Comparison of ENCODE assay signal across 9 cellular contexts in the genomic region with DNA sequence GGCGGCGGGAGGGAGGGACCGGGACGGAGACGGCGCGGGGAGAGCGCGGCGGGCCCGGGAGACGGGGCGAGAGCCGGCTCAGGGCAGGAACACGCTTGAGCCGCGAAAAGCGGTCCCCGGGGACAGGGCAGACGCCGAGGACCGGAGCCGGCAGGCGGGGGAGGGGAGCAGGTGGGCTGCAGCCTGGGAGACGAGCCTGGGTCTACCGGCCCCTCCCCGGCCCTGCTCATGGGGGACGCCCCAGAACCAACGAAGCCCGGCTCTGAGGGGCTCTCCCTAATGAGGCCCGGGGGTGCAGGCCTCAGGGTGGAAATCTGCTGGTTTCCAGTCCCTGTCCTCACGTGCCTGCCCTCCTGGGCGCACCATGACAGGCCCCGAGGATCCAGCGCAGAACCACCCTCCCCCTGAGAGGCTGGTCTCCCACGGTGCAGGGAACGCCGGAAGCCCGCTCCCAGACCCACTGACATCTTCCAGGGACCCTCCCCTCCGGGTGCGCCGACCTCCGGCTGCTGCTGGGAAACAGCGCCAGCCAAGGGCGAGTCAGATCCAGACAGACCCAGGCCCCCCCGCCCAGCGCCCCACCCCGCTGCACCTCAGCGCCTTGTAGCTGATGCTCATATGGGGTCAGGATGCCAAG. TPM values are rescaled to one million over a fixed set of nuclear protein-coding genes. Genes with fewer than 3 reads are reported as not detected.
DNase-seq lines count a peak whose midpoint lies in the region; ATAC-seq and TF ChIP-seq lines count a peak whose summit lies in the region.
"Had no signal": no experiment of that assay in that cellular context is flagged by ENCODE, and none has a peak within 500 bp of the region (broad histone marks: within the 10 kb centered on the region; RNA-seq: fewer than 3 reads in every experiment).

No MANE protein-coding gene starts in this region.

- H3K9me2 ChIP-seq in SK-N-SH: no peaks in the 10 kb centered on the region

- H3K79me2 ChIP-seq in SK-N-SH (ENCODE audit: insufficient read depth): no peaks in the 10 kb centered on the region

- POLR2A ChIA-PET in SK-N-SH (lab: Yijun Ruan, JAX): no interaction called here

- peak overlapping the region in 1 of 2 experiments; percentile 68; a peak in 1 of 4 replicates for H3K27ac ChIP-seq in SK-N-SH (ENCODE audit: low read depth in 2 of 2, low read length in 1 of 2)
- H3K27ac ChIP-seq in left ventricle myocardium inferior (replicated peaks): peak overlapping the region; percentile 94
- H3K27ac ChIP-seq in tibial artery: no peak overlapping the region
- H3K27ac ChIP-seq: colonic mucosa had no signal

- H3K9ac ChIP-seq in SK-N-SH: no peak overlapping the region

- H3K4me2 ChIP-seq in SK-N-SH: peak overlapping the region; percentile 62; the same call in 1 of the 2 replicates

- ATAC-seq in SK-N-SH treated with all-trans-retinoic acid at 6 μM for 48 hours: no peak
- no peak for ATAC-seq in HG03565 (IDR thresholded peaks at IDR 0.05; ENCODE audit: unreplicated experiment)
- no peak for ATAC-seq in HG03025 (IDR thresholded peaks at IDR 0.05; ENCODE audit: low FRiP score, unreplicated experiment)

- DNase-seq in SK-N-SH: peak; percentile 76
- no peak for DNase-seq in left ventricle myocardium inferior
- DNase-seq in tibial artery: no peak
- DNase-seq: colonic mucosa, KG1 had no signal

- TF ChIP-seq CTCF in SK-N-SH (IDR thresholded peaks at IDR 0.05) (no peak), left ventricle myocardium inferior (IDR thresholded peaks at IDR 0.05; ENCODE audit: borderline replicate concordance) (no peak), tibial artery (IDR thresholded peaks at IDR 0.05) (no peak)

- peaks cover 0 to 51% of the 10 kb centered on the region in 2 experiments; a peak in 1 of 4 replicates for H3K4me1 ChIP-seq in SK-N-SH (ENCODE audit: control insufficient read depth in 1 of 2, insufficient read depth in 2 of 2, low read depth in 1 of 2, low read length in 1 of 2)
- peaks cover 73% of the 10 kb centered on the region for H3K4me1 ChIP-seq in left ventricle myocardium inferior
- peaks cover 0 to 35% (median 28%) of the 10 kb centered on the region in 4 donors for H3K4me1 ChIP-seq in tibial artery

- no peaks in the 10 kb centered on the region for H3K27me3 ChIP-seq in SK-N-SH (ENCODE audit: insufficient read depth)
- H3K27me3 ChIP-seq in left ventricle myocardium inferior (ENCODE audit: low read depth): peaks cover 83% of the 10 kb centered on the region
- peaks cover 0 to 91% of the 10 kb centered on the region in 2 donors for H3K27me3 ChIP-seq in tibial artery

- WGBS in SK-N-SH (ENCODE audit: low lambda C conversion rate): 36% methylated on average over 11 of the region's 49 CpGs

- CTCF ChIA-PET in SK-N-SH (lab: Yijun Ruan, JAX): interaction anchor here (0.7 kb wide), 1 partner anchor 9 kb away, joined by 3 read pairs; no protein-coding TSS in a partner anchor

- no peak overlapping the region for H2AFZ ChIP-seq in SK-N-SH (ENCODE audit: low read depth)

- intact Hi-C loops in left ventricle myocardium inferior (cut with micrococcal nuclease): no loop called here
- intact Hi-C loops in tibial artery (cut with DNase I; ENCODE audit: low total_unique reads): no loop called here

- H4K20me1 ChIP-seq in SK-N-SH (ENCODE audit: insufficient read depth): no peaks in the 10 kb centered on the region; the same call in 1 of the 2 replicates

- TF ChIP-seq RAD21 in SK-N-SH (IDR thresholded peaks at IDR 0.05; ENCODE audit: low read length): no peak

- no peak for TF ChIP-seq EP300 in SK-N-SH (IDR thresholded peaks at IDR 0.05; ENCODE audit: borderline replicate concordance in 1 of 2, low read depth in 1 of 2, low read length in 1 of 2)

- H3K36me3 ChIP-seq in SK-N-SH (replicated peaks in 1 of 2; ENCODE audit: control insufficient read depth in 1 of 2, insufficient read depth in 2 of 2, low read length in 1 of 2) (peaks cover 0 to 6% of the 10 kb centered on the region in 2 experiments), left ventricle myocardium inferior (peaks cover 15% of the 10 kb centered on the region), tibial artery (no peaks in the 10 kb centered on the region)
- H3K36me3 ChIP-seq: colonic mucosa had no signal

- peaks cover 7% of the 10 kb centered on the region for H3F3A ChIP-seq in SK-N-SH (replicated peaks; ENCODE audit: insufficient read depth)

- H3K4me3 ChIP-seq in SK-N-SH (ENCODE audit: low read depth in 2 of 2, low read length in 1 of 2) (peak overlapping the region in 1 of 2 experiments; percentile 52; a peak in 2 of 4 replicates), left ventricle myocardium inferior (peak overlapping the region; percentile 77), tibial artery (peak overlapping the region; percentile 28 to 41)
- H3K4me3 ChIP-seq: colonic mucosa had no signal

- H3K9me3 ChIP-seq in SK-N-SH (no peaks in the 10 kb centered on the region), left ventricle myocardium inferior (replicated peaks) (peaks cover 5% of the 10 kb centered on the region), tibial artery (peaks cover 0 to 3% (median 2%) of the 10 kb centered on the region in 3 donors)
- H3K9me3 ChIP-seq: colonic mucosa had no signal

TF ChIP-seq in SK-N-SH, 30 proteins besides CTCF, POLR2A, EP300 and RAD21:
- TF ChIP-seq TAF1 (IDR thresholded peaks at IDR 0.05; ENCODE audit: borderline replicate concordance, low read depth, low read length) (no peak), MXI1 (IDR thresholded peaks at IDR 0.05; ENCODE audit: low read depth, low read length) (0 out of 2 replicates have a peak, but pooled peaks have one; percentile 6)

TF ChIP-seq in SK-N-SH treated with all-trans-retinoic acid at 6 μM for 48 hours, 23 proteins besides CTCF, POLR2A, EP300 and RAD21:
- TF ChIP-seq BACH2 (CRISPR knock-in tag; IDR thresholded peaks at IDR 0.05; ENCODE audit: borderline replicate concordance) (no peak), OSR1 (CRISPR knock-in tag; IDR thresholded peaks at IDR 0.05) (no peak), ZNF8 (CRISPR knock-in tag; IDR thresholded peaks at IDR 0.05) (no peak), ZC3H10 (CRISPR knock-in tag; IDR thresholded peaks at IDR 0.05) (no peak), ZNF70 (CRISPR knock-in tag; IDR thresholded peaks at IDR 0.05) (no peak), CSDC2 (CRISPR knock-in tag; IDR thresholded peaks at IDR 0.05) (no peak)
- TF ChIP-seq, protein P1, sequence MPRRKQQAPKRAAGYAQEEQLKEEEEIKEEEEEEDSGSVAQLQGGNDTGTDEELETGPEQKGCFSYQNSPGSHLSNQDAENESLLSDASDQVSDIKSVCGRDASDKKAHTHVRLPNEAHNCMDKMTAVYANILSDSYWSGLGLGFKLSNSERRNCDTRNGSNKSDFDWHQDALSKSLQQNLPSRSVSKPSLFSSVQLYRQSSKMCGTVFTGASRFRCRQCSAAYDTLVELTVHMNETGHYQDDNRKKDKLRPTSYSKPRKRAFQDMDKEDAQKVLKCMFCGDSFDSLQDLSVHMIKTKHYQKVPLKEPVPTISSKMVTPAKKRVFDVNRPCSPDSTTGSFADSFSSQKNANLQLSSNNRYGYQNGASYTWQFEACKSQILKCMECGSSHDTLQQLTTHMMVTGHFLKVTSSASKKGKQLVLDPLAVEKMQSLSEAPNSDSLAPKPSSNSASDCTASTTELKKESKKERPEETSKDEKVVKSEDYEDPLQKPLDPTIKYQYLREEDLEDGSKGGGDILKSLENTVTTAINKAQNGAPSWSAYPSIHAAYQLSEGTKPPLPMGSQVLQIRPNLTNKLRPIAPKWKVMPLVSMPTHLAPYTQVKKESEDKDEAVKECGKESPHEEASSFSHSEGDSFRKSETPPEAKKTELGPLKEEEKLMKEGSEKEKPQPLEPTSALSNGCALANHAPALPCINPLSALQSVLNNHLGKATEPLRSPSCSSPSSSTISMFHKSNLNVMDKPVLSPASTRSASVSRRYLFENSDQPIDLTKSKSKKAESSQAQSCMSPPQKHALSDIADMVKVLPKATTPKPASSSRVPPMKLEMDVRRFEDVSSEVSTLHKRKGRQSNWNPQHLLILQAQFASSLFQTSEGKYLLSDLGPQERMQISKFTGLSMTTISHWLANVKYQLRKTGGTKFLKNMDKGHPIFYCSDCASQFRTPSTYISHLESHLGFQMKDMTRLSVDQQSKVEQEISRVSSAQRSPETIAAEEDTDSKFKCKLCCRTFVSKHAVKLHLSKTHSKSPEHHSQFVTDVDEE (CRISPR knock-in tag; IDR thresholded peaks at IDR 0.05): no peak
- TF ChIP-seq, protein P2, sequence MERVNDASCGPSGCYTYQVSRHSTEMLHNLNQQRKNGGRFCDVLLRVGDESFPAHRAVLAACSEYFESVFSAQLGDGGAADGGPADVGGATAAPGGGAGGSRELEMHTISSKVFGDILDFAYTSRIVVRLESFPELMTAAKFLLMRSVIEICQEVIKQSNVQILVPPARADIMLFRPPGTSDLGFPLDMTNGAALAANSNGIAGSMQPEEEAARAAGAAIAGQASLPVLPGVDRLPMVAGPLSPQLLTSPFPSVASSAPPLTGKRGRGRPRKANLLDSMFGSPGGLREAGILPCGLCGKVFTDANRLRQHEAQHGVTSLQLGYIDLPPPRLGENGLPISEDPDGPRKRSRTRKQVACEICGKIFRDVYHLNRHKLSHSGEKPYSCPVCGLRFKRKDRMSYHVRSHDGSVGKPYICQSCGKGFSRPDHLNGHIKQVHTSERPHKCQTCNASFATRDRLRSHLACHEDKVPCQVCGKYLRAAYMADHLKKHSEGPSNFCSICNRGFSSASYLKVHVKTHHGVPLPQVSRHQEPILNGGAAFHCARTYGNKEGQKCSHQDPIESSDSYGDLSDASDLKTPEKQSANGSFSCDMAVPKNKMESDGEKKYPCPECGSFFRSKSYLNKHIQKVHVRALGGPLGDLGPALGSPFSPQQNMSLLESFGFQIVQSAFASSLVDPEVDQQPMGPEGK (CRISPR knock-in tag; IDR thresholded peaks at IDR 0.05; ENCODE audit: borderline replicate concordance): no peak

RNA-seq across cellular contexts. Expression of a gene that starts 0.6 kb away (rescaled TPM):
- 9.2 and 16.5 TPM in 2 replicates for polyA plus RNA-seq in SK-N-SH (2012; rRNA removed)
- polyA plus RNA-seq in SK-N-SH (2012; cell fraction: cytosol; rRNA removed): 14.3 and 20.1 TPM in 2 replicates
- polyA plus RNA-seq in SK-N-SH (2012; cell fraction: nucleus; rRNA removed): 21.6 and 29.5 TPM in 2 replicates
- 1,286 TPM for total RNA-seq in left ventricle myocardium inferior

RNA-seq across cellular contexts. Expression of a gene that starts 21.1 kb away (rescaled TPM):
- 20.0 and 71.4 TPM in 2 replicates for polyA plus RNA-seq in SK-N-SH (2012; rRNA removed)
- 45.7 and 81.9 TPM in 2 replicates for polyA plus RNA-seq in SK-N-SH (2012; cell fraction: cytosol; rRNA removed)
- polyA plus RNA-seq in SK-N-SH (2012; cell fraction: nucleus; rRNA removed): 48.9 and 78.6 TPM in 2 replicates
- total RNA-seq in left ventricle myocardium inferior: 371 TPM

RNA-seq across cellular contexts. Expression of a gene that starts 27.0 kb away (rescaled TPM):
- 3.9 and 8.3 TPM in 2 replicates for polyA plus RNA-seq in SK-N-SH (2012; rRNA removed)
- 4.3 and 10.1 TPM in 2 replicates for polyA plus RNA-seq in SK-N-SH (2012; cell fraction: cytosol; rRNA removed)
- polyA plus RNA-seq in SK-N-SH (2012; cell fraction: nucleus; rRNA removed): 4.0 and 7.9 TPM in 2 replicates
- total RNA-seq in left ventricle myocardium inferior: 2.3 TPM
- total RNA-seq: pulmonary artery endothelial cell had no signal

RNA-seq across cellular contexts. Expression of a gene that starts 37.7 kb away (rescaled TPM):
- 0.07 and 0.13 TPM in 2 replicates for polyA plus RNA-seq in SK-N-SH (2012; rRNA removed)
- 0.06 and 0.16 TPM in 2 replicates for polyA plus RNA-seq in SK-N-SH (2012; cell fraction: cytosol; rRNA removed)
- polyA plus RNA-seq in SK-N-SH (2012; cell fraction: nucleus; rRNA removed): 0.26 and 0.27 TPM in 2 replicates
- total RNA-seq in left ventricle myocardium inferior: not detected

RNA-seq across cellular contexts. Expression of a gene that starts 48.1 kb away (rescaled TPM):
- polyA plus RNA-seq in SK-N-SH (2012; rRNA removed): not detected in 2 replicates
- not detected in 2 replicates for polyA plus RNA-seq in SK-N-SH (2012; cell fraction: cytosol; rRNA removed)
- 0.05 TPM in 1 of 2 replicates, not detected in the other for polyA plus RNA-seq in SK-N-SH (2012; cell fraction: nucleus; rRNA removed)
- not detected for total RNA-seq in left ventricle myocardium inferior
- total RNA-seq: pulmonary artery endothelial cell had no signal
